34 cellular contexts compared by ENCODE assay signal in genomic region chr12:46903058-46903457, GRCh38.
"Had no signal": no experiment of that assay in that cellular context is flagged by ENCODE, and none has a peak within 500 bp of the region (broad histone marks: within the 10 kb centered on the region; RNA-seq: fewer than 3 reads in every experiment).

No MANE protein-coding gene starts in this region.

- H3K4me1 ChIP-seq: adrenal gland, body of pancreas, breast epithelium had no signal

- H3K36me3 ChIP-seq: adrenal gland, brain microvascular endothelial cell, breast epithelium had no signal

- H3K4me3 ChIP-seq: adrenal gland, body of pancreas, breast epithelium had no signal

- FAIRE-seq: astrocyte, TTC549 had no signal

- H3K27ac ChIP-seq: adrenal gland, body of pancreas, brain microvascular endothelial cell, breast epithelium, VCaP had no signal

- H3K27me3 ChIP-seq: adrenal gland, body of pancreas, brain microvascular endothelial cell, breast epithelium had no signal

- H3K9me3 ChIP-seq: adrenal gland, body of pancreas, breast epithelium had no signal

- ATAC-seq: activated CD8-positive, alpha-beta T cell treated with anti-CD3 and anti-CD28 coated beads for 36 hours; activated naive CD4-positive, alpha-beta T cell treated with anti-CD3 and anti-CD28 coated beads, Interleukin-2, amount 50 U/mL, for 72 hours; activated T-cell treated with anti-CD3 and anti-CD28 coated beads, Interleukin-2, amount 50 U/mL, for 4 hours; activated T-cell treated with anti-CD3 and anti-CD28 coated beads, Interleukin-2, amount 50 U/mL, for 72 hours; activated T-helper 17 cell treated with anti-CD3 and anti-CD28 coated beads, Interleukin-2, amount 50 U/mL, for 72 hours; body of pancreas had no signal

- DNase-seq: activated B cell treated with CpG ODN at 0.5 μM for 24 hours; activated CD4-positive, alpha-beta memory T cell treated with anti-CD3 and anti-CD28 coated beads for 36 hours; activated CD4-positive, alpha-beta T cell treated with anti-CD3 and anti-CD28 coated beads for 4 hours; activated CD4-positive, alpha-beta T cell treated with anti-CD3 and anti-CD28 coated beads, Interleukin-2, amount 10 ng/mL, durations not matched to agents 24 days and 14 days; activated CD4-positive, alpha-beta T cell treated with anti-CD3 and anti-CD28 coated beads, Interleukin-2, amount 50 U/mL, for 1 hour; activated CD4-positive, alpha-beta T cell treated with anti-CD3 and anti-CD28 coated beads, Interleukin-2, amount 50 U/mL, for 4 hours; activated CD4-positive, CD25-positive, alpha-beta regulatory T cell treated with anti-CD3 and anti-CD28 coated beads, Interleukin-2, amount 50 U/mL, for 72 hours; activated CD8-positive, alpha-beta memory T cell treated with anti-CD3 and anti-CD28 coated beads, Interleukin-2, amount 50 U/mL, for 4 hours; activated CD8-positive, alpha-beta T cell treated with anti-CD3 and anti-CD28 coated beads for 36 hours; activated effector memory CD4-positive, alpha-beta T cell treated with anti-CD3 and anti-CD28 coated beads, Interleukin-2, amount 50 U/mL, for 16 hours; activated gamma-delta T cell treated with Interleukin-2 at 50 U/mL for 16 hours; activated naive CD4-positive, alpha-beta T cell; activated naive CD4-positive, alpha-beta T cell treated with anti-CD3 and anti-CD28 coated beads for 36 hours; activated naive CD4-positive, alpha-beta T cell treated with anti-CD3 and anti-CD28 coated beads, Interleukin-2, amount 50 U/mL, for 16 hours; activated naive CD8-positive, alpha-beta T cell treated with anti-CD3 and anti-CD28 coated beads for 36 hours; activated T-cell treated with anti-CD3 and anti-CD28 coated beads for 4 hours; activated T-cell treated with anti-CD3 and anti-CD28 coated beads, Interleukin-2, amount 50 U/mL, for 1 hour; activated T-cell treated with anti-CD3 and anti-CD28 coated beads, Interleukin-2, amount 50 U/mL, for 4 hours; activated T-cell treated with anti-CD3 and anti-CD28 coated beads, Interleukin-2, amount 50 U/mL, for 72 hours; adrenal gland; amniotic stem cell; aorta; body of pancreas; brain microvascular endothelial cell; central memory CD4-positive, alpha-beta T cell; T-helper 1 cell; T-helper 2 cell; T-helper 9 cell had no signal
